In the genomic region with DNA sequence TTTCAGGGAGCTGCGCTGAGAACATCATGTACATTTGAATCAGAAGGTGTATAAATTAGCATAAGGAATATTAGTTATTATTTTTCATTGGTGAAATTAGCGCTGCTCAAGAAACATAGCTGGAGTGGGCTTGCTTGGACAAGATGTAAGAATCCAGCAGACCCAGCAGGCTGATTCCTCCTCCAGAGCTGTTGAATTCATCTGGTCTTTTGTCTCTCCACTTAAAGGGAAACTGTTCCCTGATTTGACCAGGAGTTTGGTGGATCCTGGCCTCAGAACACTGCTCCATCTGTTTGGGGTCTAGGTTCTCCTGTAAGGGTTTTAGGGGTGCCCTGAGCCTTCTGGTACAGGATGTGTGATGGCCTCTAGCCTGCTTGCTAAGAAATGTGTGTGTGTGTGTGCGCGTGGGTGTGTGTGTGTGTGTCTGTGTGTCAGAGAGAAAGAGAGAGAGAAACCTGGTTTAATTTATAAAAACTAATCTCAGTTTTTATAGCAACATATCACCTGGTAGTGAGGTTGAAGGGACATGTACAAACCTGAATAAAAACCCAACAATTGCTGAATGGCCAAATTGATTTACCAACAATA, we compare ENCODE assay signal across 16 cellular contexts. TPM values are rescaled to one million over a fixed set of nuclear protein-coding genes. Genes with fewer than 3 reads are reported as not detected.
DNase-seq lines count a peak whose midpoint lies in the region; ATAC-seq and TF ChIP-seq lines count a peak whose summit lies in the region.
"Had no signal": no experiment of that assay in that cellular context is flagged by ENCODE, and none has a peak within 500 bp of the region (broad histone marks: within the 10 kb centered on the region; RNA-seq: fewer than 3 reads in every experiment).

No MANE protein-coding gene starts in this region.

- H3K9ac ChIP-seq in OCI-LY3 (ENCODE audit: low read length) = no peak overlapping the region

- H3K27me3 ChIP-seq in OCI-LY3 (ENCODE audit: low read depth, low read length) = no peaks in the 10 kb centered on the region
- H3K27me3 ChIP-seq: tibial nerve had no signal

- no peaks in the 10 kb centered on the region for H3K9me3 Mint-ChIP-seq in activated naive CD8-positive, alpha-beta T cell treated with anti-CD3 and anti-CD28 coated beads, Interleukin-2, amount 50 U/mL, for 24 hours
- H3K9me3 Mint-ChIP-seq: stimulated activated naive B cell treated with anti-CD40 and anti-IgM and Interleukin-4, amounts not matched to agents 10 μg/mL and 1 μg/mL and 100 μg/mL, for 72 hours had no signal

- peaks cover 4% of the 10 kb centered on the region; the same call in 1 of the 2 replicates for H3K79me2 ChIP-seq in OCI-LY3 (ENCODE audit: low read length)

- H3K4me2 ChIP-seq in OCI-LY3 (ENCODE audit: low read length) = no peak overlapping the region

- intact Hi-C loops in posterior cingulate gyrus (cut with DNase I) = no loop called here
- intact Hi-C loops in posterior vena cava (cut with DNase I) = no loop called here

- H3K27ac Mint-ChIP-seq in activated naive CD8-positive, alpha-beta T cell treated with anti-CD3 and anti-CD28 coated beads, Interleukin-2, amount 50 U/mL, for 24 hours = peak overlapping the region; percentile 57

- H3K4me1 Mint-ChIP-seq in activated naive CD8-positive, alpha-beta T cell treated with anti-CD3 and anti-CD28 coated beads, Interleukin-2, amount 50 U/mL, for 24 hours = peaks cover 50% of the 10 kb centered on the region

- H3K27me3 Mint-ChIP-seq in activated naive CD8-positive, alpha-beta T cell treated with anti-CD3 and anti-CD28 coated beads, Interleukin-2, amount 50 U/mL, for 24 hours = no peaks in the 10 kb centered on the region
- H3K27me3 Mint-ChIP-seq: stimulated activated naive B cell treated with anti-CD40 and anti-IgM and Interleukin-4, amounts not matched to agents 10 μg/mL and 1 μg/mL and 100 μg/mL, for 72 hours had no signal

- H2AFZ ChIP-seq in OCI-LY3 (ENCODE audit: low read depth, low read length) = no peak overlapping the region

- ATAC-seq in activated naive CD8-positive, alpha-beta T cell treated with anti-CD3 and anti-CD28 coated beads, Interleukin-2, amount 50 U/mL, for 24 hours = no peak
- ATAC-seq: left cardiac atrium; stimulated activated naive B cell treated with anti-CD40 and anti-IgM and Interleukin-4, amounts not matched to agents 10 μg/mL and 1 μg/mL and 100 μg/mL, for 72 hours had no signal

- no peak overlapping the region for H3K4me3 ChIP-seq in OCI-LY3 (ENCODE audit: low read length)
- H3K4me3 ChIP-seq: tibial nerve had no signal

- no peak for TF ChIP-seq CTCF in OCI-LY3 (IDR thresholded peaks at IDR 0.05; ENCODE audit: low read depth, low read length)

- H3K9me3 ChIP-seq in OCI-LY3 (ENCODE audit: insufficient read depth, low read length) = no peaks in the 10 kb centered on the region
- H3K9me3 ChIP-seq: tibial nerve had no signal

- DNase-seq in stimulated activated naive CD4-positive, alpha-beta T cell treated with Interleukin-2 at 50 U/mL for 16 hours (lab: John Stamatoyannopoulos, UW) = peak; percentile 15
- DNase-seq in stimulated activated naive CD4-positive, alpha-beta T cell (lab: John Stamatoyannopoulos, UW) = no peak
- no peak for DNase-seq in activated naive CD8-positive, alpha-beta T cell treated with anti-CD3 and anti-CD28 coated beads, Interleukin-2, amount 50 U/mL, for 24 hours
- DNase-seq in NCI-H524 (lab: John Stamatoyannopoulos, UW) (no peak), posterior cingulate gyrus (no peak), posterior vena cava (ENCODE audit: low spot score) (no peak)
- DNase-seq: activated gamma-delta T cell; DMS79 treated with DMSO at 0.1 percent for 48 hours; left cardiac atrium; NCI-H187 treated with DMSO at 0.1 percent for 48 hours; NCI-H446; NK-92 treated with Interleukin-12 subunit alpha and Interleukin-12 subunit beta, amount 100 ng/mL, for 24 hours; RPMI8226; stimulated activated naive B cell treated with anti-CD40 and anti-IgM and Interleukin-4, amounts not matched to agents 10 μg/mL and 1 μg/mL and 100 μg/mL, for 72 hours had no signal

- H3K4me3 Mint-ChIP-seq in activated naive CD8-positive, alpha-beta T cell treated with anti-CD3 and anti-CD28 coated beads, Interleukin-2, amount 50 U/mL, for 24 hours = no peak overlapping the region
- H3K4me3 Mint-ChIP-seq: stimulated activated naive B cell treated with anti-CD40 and anti-IgM and Interleukin-4, amounts not matched to agents 10 μg/mL and 1 μg/mL and 100 μg/mL, for 72 hours had no signal

- peak overlapping the region; percentile 98 for H3K27ac ChIP-seq in OCI-LY3 (ENCODE audit: low read length)
- H3K27ac ChIP-seq: tibial nerve had no signal

- peaks cover 58% of the 10 kb centered on the region for H3K4me1 ChIP-seq in OCI-LY3 (ENCODE audit: low read length)

- H3K36me3 ChIP-seq in OCI-LY3 (replicated peaks; ENCODE audit: low read depth, low read length) = peaks cover 11% of the 10 kb centered on the region
- H3K36me3 ChIP-seq: tibial nerve had no signal

- no peaks in the 10 kb centered on the region for H4K20me1 ChIP-seq in OCI-LY3 (ENCODE audit: insufficient read depth, low read length)

- H3K36me3 Mint-ChIP-seq in activated naive CD8-positive, alpha-beta T cell treated with anti-CD3 and anti-CD28 coated beads, Interleukin-2, amount 50 U/mL, for 24 hours (ENCODE audit: low read depth) = peaks cover 4% of the 10 kb centered on the region

RNA-seq across cellular contexts. Expression of a gene that starts 8.3 kb away (rescaled TPM):
- 10 to 100 TPM in 1 of 2 donors, 1 to 10 TPM in 1; 9.4 to 15.7 TPM for total RNA-seq in posterior vena cava
